Comparison of ENCODE assay signal across 1 cellular context in the genomic region with DNA sequence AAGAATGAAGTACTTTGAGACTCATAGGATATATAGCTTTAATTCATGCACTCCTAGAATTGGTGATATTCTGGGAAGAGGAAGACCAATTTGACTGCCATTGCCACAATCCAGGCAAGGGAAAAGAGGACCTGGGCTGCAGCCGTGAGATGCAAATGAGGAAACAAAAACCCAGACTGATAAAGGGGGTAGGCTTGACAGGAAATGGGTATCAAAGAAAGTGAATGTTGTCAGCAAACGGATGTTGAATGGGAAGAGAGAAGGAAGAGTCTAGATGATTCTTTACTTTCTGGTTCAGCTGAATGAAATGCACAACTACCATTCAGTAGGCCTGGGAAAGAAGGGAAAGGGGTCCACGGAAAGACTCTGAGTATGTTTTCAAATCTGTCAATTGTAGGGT.
TF ChIP-seq lines count a peak whose summit lies in the region.

No MANE protein-coding gene starts in this region.

TF ChIP-seq in GM23338, 12 proteins besides CTCF, POLR2A, EP300 and RAD21 (continued from another document):
- TF ChIP-seq, protein P1, sequence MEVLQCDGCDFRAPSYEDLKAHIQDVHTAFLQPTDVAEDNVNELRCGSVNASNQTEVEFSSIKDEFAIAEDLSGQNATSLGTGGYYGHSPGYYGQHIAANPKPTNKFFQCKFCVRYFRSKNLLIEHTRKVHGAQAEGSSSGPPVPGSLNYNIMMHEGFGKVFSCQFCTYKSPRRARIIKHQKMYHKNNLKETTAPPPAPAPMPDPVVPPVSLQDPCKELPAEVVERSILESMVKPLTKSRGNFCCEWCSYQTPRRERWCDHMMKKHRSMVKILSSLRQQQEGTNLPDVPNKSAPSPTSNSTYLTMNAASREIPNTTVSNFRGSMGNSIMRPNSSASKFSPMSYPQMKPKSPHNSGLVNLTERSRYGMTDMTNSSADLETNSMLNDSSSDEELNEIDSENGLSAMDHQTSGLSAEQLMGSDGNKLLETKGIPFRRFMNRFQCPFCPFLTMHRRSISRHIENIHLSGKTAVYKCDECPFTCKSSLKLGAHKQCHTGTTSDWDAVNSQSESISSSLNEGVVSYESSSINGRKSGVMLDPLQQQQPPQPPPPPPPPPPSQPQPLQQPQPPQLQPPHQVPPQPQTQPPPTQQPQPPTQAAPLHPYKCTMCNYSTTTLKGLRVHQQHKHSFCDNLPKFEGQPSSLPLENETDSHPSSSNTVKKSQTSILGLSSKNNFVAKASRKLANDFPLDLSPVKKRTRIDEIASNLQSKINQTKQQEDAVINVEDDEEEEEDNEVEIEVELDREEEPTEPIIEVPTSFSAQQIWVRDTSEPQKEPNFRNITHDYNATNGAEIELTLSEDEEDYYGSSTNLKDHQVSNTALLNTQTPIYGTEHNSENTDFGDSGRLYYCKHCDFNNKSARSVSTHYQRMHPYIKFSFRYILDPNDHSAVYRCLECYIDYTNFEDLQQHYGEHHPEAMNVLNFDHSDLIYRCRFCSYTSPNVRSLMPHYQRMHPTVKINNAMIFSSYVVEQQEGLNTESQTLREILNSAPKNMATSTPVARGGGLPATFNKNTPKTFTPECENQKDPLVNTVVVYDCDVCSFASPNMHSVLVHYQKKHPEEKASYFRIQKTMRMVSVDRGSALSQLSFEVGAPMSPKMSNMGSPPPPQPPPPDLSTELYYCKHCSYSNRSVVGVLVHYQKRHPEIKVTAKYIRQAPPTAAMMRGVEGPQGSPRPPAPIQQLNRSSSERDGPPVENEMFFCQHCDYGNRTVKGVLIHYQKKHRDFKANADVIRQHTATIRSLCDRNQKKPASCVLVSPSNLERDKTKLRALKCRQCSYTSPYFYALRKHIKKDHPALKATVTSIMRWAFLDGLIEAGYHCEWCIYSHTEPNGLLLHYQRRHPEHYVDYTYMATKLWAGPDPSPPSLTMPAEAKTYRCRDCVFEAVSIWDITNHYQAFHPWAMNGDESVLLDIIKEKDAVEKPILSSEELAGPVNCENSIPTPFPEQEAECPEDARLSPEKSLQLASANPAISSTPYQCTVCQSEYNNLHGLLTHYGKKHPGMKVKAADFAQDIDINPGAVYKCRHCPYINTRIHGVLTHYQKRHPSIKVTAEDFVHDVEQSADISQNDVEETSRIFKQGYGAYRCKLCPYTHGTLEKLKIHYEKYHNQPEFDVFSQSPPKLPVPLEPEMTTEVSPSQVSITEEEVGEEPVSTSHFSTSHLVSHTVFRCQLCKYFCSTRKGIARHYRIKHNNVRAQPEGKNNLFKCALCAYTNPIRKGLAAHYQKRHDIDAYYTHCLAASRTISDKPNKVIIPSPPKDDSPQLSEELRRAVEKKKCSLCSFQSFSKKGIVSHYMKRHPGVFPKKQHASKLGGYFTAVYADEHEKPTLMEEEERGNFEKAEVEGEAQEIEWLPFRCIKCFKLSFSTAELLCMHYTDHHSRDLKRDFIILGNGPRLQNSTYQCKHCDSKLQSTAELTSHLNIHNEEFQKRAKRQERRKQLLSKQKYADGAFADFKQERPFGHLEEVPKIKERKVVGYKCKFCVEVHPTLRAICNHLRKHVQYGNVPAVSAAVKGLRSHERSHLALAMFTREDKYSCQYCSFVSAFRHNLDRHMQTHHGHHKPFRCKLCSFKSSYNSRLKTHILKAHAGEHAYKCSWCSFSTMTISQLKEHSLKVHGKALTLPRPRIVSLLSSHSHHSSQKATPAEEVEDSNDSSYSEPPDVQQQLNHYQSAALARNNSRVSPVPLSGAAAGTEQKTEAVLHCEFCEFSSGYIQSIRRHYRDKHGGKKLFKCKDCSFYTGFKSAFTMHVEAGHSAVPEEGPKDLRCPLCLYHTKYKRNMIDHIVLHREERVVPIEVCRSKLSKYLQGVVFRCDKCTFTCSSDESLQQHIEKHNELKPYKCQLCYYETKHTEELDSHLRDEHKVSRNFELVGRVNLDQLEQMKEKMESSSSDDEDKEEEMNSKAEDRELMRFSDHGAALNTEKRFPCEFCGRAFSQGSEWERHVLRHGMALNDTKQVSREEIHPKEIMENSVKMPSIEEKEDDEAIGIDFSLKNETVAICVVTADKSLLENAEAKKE (CRISPR knock-in tag; IDR thresholded peaks at IDR 0.05): no peak
- no peak for TF ChIP-seq NANOG (IDR thresholded peaks at IDR 0.05; ENCODE audit: borderline replicate concordance)
- TF ChIP-seq, protein P2, sequence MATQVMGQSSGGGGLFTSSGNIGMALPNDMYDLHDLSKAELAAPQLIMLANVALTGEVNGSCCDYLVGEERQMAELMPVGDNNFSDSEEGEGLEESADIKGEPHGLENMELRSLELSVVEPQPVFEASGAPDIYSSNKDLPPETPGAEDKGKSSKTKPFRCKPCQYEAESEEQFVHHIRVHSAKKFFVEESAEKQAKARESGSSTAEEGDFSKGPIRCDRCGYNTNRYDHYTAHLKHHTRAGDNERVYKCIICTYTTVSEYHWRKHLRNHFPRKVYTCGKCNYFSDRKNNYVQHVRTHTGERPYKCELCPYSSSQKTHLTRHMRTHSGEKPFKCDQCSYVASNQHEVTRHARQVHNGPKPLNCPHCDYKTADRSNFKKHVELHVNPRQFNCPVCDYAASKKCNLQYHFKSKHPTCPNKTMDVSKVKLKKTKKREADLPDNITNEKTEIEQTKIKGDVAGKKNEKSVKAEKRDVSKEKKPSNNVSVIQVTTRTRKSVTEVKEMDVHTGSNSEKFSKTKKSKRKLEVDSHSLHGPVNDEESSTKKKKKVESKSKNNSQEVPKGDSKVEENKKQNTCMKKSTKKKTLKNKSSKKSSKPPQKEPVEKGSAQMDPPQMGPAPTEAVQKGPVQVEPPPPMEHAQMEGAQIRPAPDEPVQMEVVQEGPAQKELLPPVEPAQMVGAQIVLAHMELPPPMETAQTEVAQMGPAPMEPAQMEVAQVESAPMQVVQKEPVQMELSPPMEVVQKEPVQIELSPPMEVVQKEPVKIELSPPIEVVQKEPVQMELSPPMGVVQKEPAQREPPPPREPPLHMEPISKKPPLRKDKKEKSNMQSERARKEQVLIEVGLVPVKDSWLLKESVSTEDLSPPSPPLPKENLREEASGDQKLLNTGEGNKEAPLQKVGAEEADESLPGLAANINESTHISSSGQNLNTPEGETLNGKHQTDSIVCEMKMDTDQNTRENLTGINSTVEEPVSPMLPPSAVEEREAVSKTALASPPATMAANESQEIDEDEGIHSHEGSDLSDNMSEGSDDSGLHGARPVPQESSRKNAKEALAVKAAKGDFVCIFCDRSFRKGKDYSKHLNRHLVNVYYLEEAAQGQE (IDR thresholded peaks at IDR 0.05; ENCODE audit: unreplicated experiment): no peak
- no peak for TF ChIP-seq STAT1 (IDR thresholded peaks at IDR 0.05; ENCODE audit: unreplicated experiment)
- TF ChIP-seq POLR2AphosphoS5 (IDR thresholded peaks at IDR 0.05; ENCODE audit: low read depth): no peak
- TF ChIP-seq EZH2phosphoT487 (IDR thresholded peaks at IDR 0.05; ENCODE audit: unreplicated experiment): no peak
